ENCODE assay signal across 9 cellular contexts in genomic region chr4:14177987-14178386, GRCh38.
DNase-seq lines count a peak whose midpoint lies in the region; ATAC-seq and TF ChIP-seq lines count a peak whose summit lies in the region.
"Had no signal": no experiment of that assay in that cellular context is flagged by ENCODE, and none has a peak within 500 bp of the region (broad histone marks: within the 10 kb centered on the region; RNA-seq: fewer than 3 reads in every experiment).

No MANE protein-coding gene starts in this region.

- no peak overlapping the region for H3K9ac ChIP-seq in BLaER1

- peak; percentile 89 for ATAC-seq in GM19025 (IDR thresholded peaks at IDR 0.05; ENCODE audit: low read depth, unreplicated experiment)
- ATAC-seq in HG02973 (IDR thresholded peaks at IDR 0.05; ENCODE audit: unreplicated experiment): peak; percentile 91
- peak; percentile 30 for ATAC-seq in activated CD8-positive, alpha-beta T cell treated with anti-CD3 and anti-CD28 coated beads, Interleukin-2, amount 10 ng/mL, durations not matched to agents 7 days and 5 days

- H3K4me3 Mint-ChIP-seq in activated CD8-positive, alpha-beta T cell treated with anti-CD3 and anti-CD28 coated beads, Interleukin-2, amount 10 ng/mL, durations not matched to agents 7 days and 5 days: peak overlapping the region; percentile 42

- H3K36me3 Mint-ChIP-seq in activated CD8-positive, alpha-beta T cell treated with anti-CD3 and anti-CD28 coated beads, Interleukin-2, amount 10 ng/mL, durations not matched to agents 7 days and 5 days (ENCODE audit: low read depth): peaks cover 5% of the 10 kb centered on the region

- TF ChIP-seq CTCF in suprapubic skin (IDR thresholded peaks at IDR 0.05): no peak

- H3K4me2 ChIP-seq in BLaER1: peak overlapping the region; percentile 70

- H3K9me3 Mint-ChIP-seq in activated CD8-positive, alpha-beta T cell treated with anti-CD3 and anti-CD28 coated beads, Interleukin-2, amount 10 ng/mL, durations not matched to agents 7 days and 5 days (ENCODE audit: insufficient read depth): peaks cover 5% of the 10 kb centered on the region

- H3K4me3 ChIP-seq in BLaER1 (no peak overlapping the region), suprapubic skin (no peak overlapping the region)

- no peak for DNase-seq in activated CD8-positive, alpha-beta T cell treated with anti-CD3 and anti-CD28 coated beads, Interleukin-2, amount 10 ng/mL, durations not matched to agents 7 days and 5 days
- no peak for DNase-seq in activated CD4-positive, CD25-positive, alpha-beta regulatory T cell (lab: John Stamatoyannopoulos, UW)
- DNase-seq in medulla oblongata (ENCODE audit: extremely low spot score) (no peak), NAMALWA (ENCODE audit: low spot score) (no peak), suprapubic skin (ENCODE audit: low spot score in 2 of 2) (no peak)
- DNase-seq: NCI-H446 had no signal

- H3K9me3 ChIP-seq in BLaER1: no peaks in the 10 kb centered on the region
- no peaks in the 10 kb centered on the region for H3K9me3 ChIP-seq in suprapubic skin

- H3K27me3 ChIP-seq in BLaER1 (peaks cover 32% of the 10 kb centered on the region; the same call in 1 of the 2 replicates), suprapubic skin (no peaks in the 10 kb centered on the region)

- H3K4me1 ChIP-seq in BLaER1: peaks cover 64% of the 10 kb centered on the region
- peaks cover 12% of the 10 kb centered on the region for H3K4me1 ChIP-seq in suprapubic skin

- WGBS in suprapubic skin: 86% methylated on average over 3 of the region's 3 CpGs

- no peak for TF ChIP-seq POLR2A in suprapubic skin (IDR thresholded peaks at IDR 0.05)

- no peak for TF ChIP-seq EP300 in suprapubic skin (IDR thresholded peaks at IDR 0.05)

- POLR2A ChIA-PET in activated CD8-positive, alpha-beta T cell treated with anti-CD3 and anti-CD28 coated beads, Interleukin-2, amount 10 ng/mL, durations not matched to agents 7 days and 5 days (lab: Charles Lee): interaction anchor here (1.1 kb wide), 1 partner anchor 521 kb away, joined by 3 read pairs; no protein-coding TSS in a partner anchor

- H3K4me1 Mint-ChIP-seq in activated CD8-positive, alpha-beta T cell treated with anti-CD3 and anti-CD28 coated beads, Interleukin-2, amount 10 ng/mL, durations not matched to agents 7 days and 5 days (ENCODE audit: low read depth): peaks cover 24% of the 10 kb centered on the region

- H3K27me3 Mint-ChIP-seq in activated CD8-positive, alpha-beta T cell treated with anti-CD3 and anti-CD28 coated beads, Interleukin-2, amount 10 ng/mL, durations not matched to agents 7 days and 5 days (ENCODE audit: low read depth): no peaks in the 10 kb centered on the region

- H3K27ac ChIP-seq in BLaER1 (no peak overlapping the region), suprapubic skin (no peak overlapping the region)

- peak overlapping the region; percentile 83 for H3K27ac Mint-ChIP-seq in activated CD8-positive, alpha-beta T cell treated with anti-CD3 and anti-CD28 coated beads, Interleukin-2, amount 10 ng/mL, durations not matched to agents 7 days and 5 days

- CTCF ChIA-PET in activated CD8-positive, alpha-beta T cell treated with anti-CD3 and anti-CD28 coated beads, Interleukin-2, amount 10 ng/mL, durations not matched to agents 7 days and 5 days (lab: Charles Lee): no interaction called here

- peaks cover 12% of the 10 kb centered on the region; the same call in 1 of the 2 replicates for H4K20me1 ChIP-seq in BLaER1

- H3K36me3 ChIP-seq in BLaER1 (no peaks in the 10 kb centered on the region), suprapubic skin (no peaks in the 10 kb centered on the region)

Comparison
In these comparisons a context has a peak if more than half of its experiments do, and no peak if none do; other contexts are left out.
1. ATAC-seq: peak in every context shown above with its lines; median percentile 91 in HG02973; 89 in GM19025; 30 in activated CD8-positive, alpha-beta T cell treated with anti-CD3 and anti-CD28 coated beads, Interleukin-2, amount 10 ng/mL, durations not matched to agents 7 days and 5 days.